In the genomic region with DNA sequence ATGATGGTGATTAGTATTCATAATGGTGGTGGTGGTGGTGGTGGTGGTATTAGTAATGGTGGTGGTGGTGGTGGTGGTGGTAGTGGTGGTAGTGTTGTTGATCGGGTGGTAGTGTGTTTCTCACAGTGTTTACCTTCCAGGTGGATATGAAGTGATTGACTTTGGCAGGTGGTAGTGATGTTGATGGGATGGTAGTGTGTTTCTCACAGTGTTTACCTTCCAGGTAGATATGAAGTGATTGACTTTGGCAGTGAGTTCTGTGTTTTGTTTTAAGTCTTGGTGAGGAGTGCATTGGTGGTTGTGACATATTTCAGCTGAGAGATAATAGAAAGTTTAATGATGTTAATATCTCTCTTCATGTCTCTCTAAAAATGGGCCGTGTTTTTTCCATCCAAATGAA, we compare ENCODE assay signal across 20 cellular contexts.
DNase-seq lines count a peak whose midpoint lies in the region; ATAC-seq, FAIRE-seq and TF ChIP-seq lines count a peak whose summit lies in the region.
"Had no signal": no experiment of that assay in that cellular context is flagged by ENCODE, and none has a peak within 500 bp of the region (broad histone marks: within the 10 kb centered on the region; RNA-seq: fewer than 3 reads in every experiment).

No MANE protein-coding gene starts in this region.

- peaks cover 7 to 21% (median 15%) of the 10 kb centered on the region in 3 donors for H3K4me1 ChIP-seq in pancreas
- H3K4me1 ChIP-seq: BLaER1 treated with 17β-estradiol and CSF1 and Interleukin-3, amounts not matched to agents 10 nM and 100 nM had no signal

- no peaks in the 10 kb centered on the region for H3K9me3 Mint-ChIP-seq in activated CD8-positive, alpha-beta memory T cell treated with anti-CD3 and anti-CD28 coated beads, Interleukin-2, amount 10 ng/mL, durations not matched to agents 7 days and 5 days (ENCODE audit: low read depth)
- H3K9me3 Mint-ChIP-seq: CD8-positive, alpha-beta T cell; IgD-negative memory B cell had no signal

- no peaks in the 10 kb centered on the region for H3K27me3 ChIP-seq in pancreas
- H3K27me3 ChIP-seq: BLaER1 treated with 17β-estradiol and CSF1 and Interleukin-3, amounts not matched to agents 10 nM and 100 nM had no signal

- H3K27ac Mint-ChIP-seq in activated CD8-positive, alpha-beta memory T cell treated with anti-CD3 and anti-CD28 coated beads, Interleukin-2, amount 10 ng/mL, durations not matched to agents 7 days and 5 days = peak overlapping the region; percentile 35
- H3K27ac Mint-ChIP-seq: B cell; CD8-positive, alpha-beta T cell; HFFc6; IgD-negative memory B cell had no signal

- H3K4me3 ChIP-seq in pancreas = no peak overlapping the region
- H3K4me3 ChIP-seq: BLaER1 treated with 17β-estradiol and CSF1 and Interleukin-3, amounts not matched to agents 10 nM and 100 nM had no signal

- intact Hi-C loops in pancreas (cut with DNase I) = no loop called here

- H3K9me3 ChIP-seq in pancreas = no peaks in the 10 kb centered on the region
- H3K9me3 ChIP-seq: BLaER1 treated with 17β-estradiol and CSF1 and Interleukin-3, amounts not matched to agents 10 nM and 100 nM had no signal

- H3K4me3 Mint-ChIP-seq in activated CD8-positive, alpha-beta memory T cell treated with anti-CD3 and anti-CD28 coated beads, Interleukin-2, amount 10 ng/mL, durations not matched to agents 7 days and 5 days = no peak overlapping the region
- H3K4me3 Mint-ChIP-seq: B cell; CD8-positive, alpha-beta T cell; HFFc6; IgD-negative memory B cell had no signal

- CTCF ChIA-PET in activated CD8-positive, alpha-beta memory T cell treated with anti-CD3 and anti-CD28 coated beads, Interleukin-2, amount 10 ng/mL, durations not matched to agents 7 days and 5 days (lab: Charles Lee) = interaction anchor here (1.9 kb wide), 1 partner anchor 190 kb away, joined by 4 read pairs; no protein-coding TSS in a partner anchor

- H3K27ac ChIP-seq in pancreas = no peak overlapping the region
- H3K27ac ChIP-seq: BLaER1 treated with 17β-estradiol and CSF1 and Interleukin-3, amounts not matched to agents 10 nM and 100 nM had no signal

- TF ChIP-seq CTCF in pancreas (IDR thresholded peaks at IDR 0.05) = no peak

- H3K4me1 Mint-ChIP-seq in activated CD8-positive, alpha-beta memory T cell treated with anti-CD3 and anti-CD28 coated beads, Interleukin-2, amount 10 ng/mL, durations not matched to agents 7 days and 5 days = peaks cover 24% of the 10 kb centered on the region

- H3K36me3 Mint-ChIP-seq in activated CD8-positive, alpha-beta memory T cell treated with anti-CD3 and anti-CD28 coated beads, Interleukin-2, amount 10 ng/mL, durations not matched to agents 7 days and 5 days = peaks cover 12% of the 10 kb centered on the region
- H3K36me3 Mint-ChIP-seq: CD8-positive, alpha-beta T cell had no signal

- peak; percentile 24 for DNase-seq in NCI-H2171 treated with DMSO at 0.1 percent for 48 hours (lab: John Stamatoyannopoulos, UW)
- no peak for DNase-seq in NCI-H2171 (lab: John Stamatoyannopoulos, UW)
- no peak for DNase-seq in activated CD8-positive, alpha-beta memory T cell treated with anti-CD3 and anti-CD28 coated beads, Interleukin-2, amount 10 ng/mL, durations not matched to agents 7 days and 5 days
- DNase-seq in activated CD8-positive, alpha-beta memory T cell treated with anti-CD3 and anti-CD28 coated beads, Interleukin-2, amount 50 U/mL, for 48 hours = no peak
- peak; percentile 75 for DNase-seq in NCI-H2029 treated with DMSO at 0.1 percent for 48 hours (lab: John Stamatoyannopoulos, UW)
- DNase-seq in pancreas = no peak
- no peak for DNase-seq in Kasumi-1 (lab: John Stamatoyannopoulos, UW)
- DNase-seq: Calu3; CD8-positive, alpha-beta T cell; DMS79 treated with DMSO at 0.1 percent for 48 hours; GF-D8; GOT3; H7; HFFc6 had no signal

- no peak for FAIRE-seq in pancreas (lab: Jason Lieb, UNC)
- FAIRE-seq: HepG2 had no signal

- no peaks in the 10 kb centered on the region for H3K27me3 Mint-ChIP-seq in activated CD8-positive, alpha-beta memory T cell treated with anti-CD3 and anti-CD28 coated beads, Interleukin-2, amount 10 ng/mL, durations not matched to agents 7 days and 5 days
- H3K27me3 Mint-ChIP-seq: B cell, IgD-negative memory B cell had no signal

- no peaks in the 10 kb centered on the region for H3K36me3 ChIP-seq in pancreas
- H3K36me3 ChIP-seq: BLaER1 treated with 17β-estradiol and CSF1 and Interleukin-3, amounts not matched to agents 10 nM and 100 nM had no signal

- WGBS in pancreas, 2 donors = 38 to 47% methylated on average over 2 of the region's 2 CpGs

- ATAC-seq in activated CD8-positive, alpha-beta memory T cell treated with anti-CD3 and anti-CD28 coated beads, Interleukin-2, amount 10 ng/mL, durations not matched to agents 7 days and 5 days = no peak
- ATAC-seq in pancreas (peak in 3 of 4 donors; percentile 48 to 59 (median 57)), HG03457 (IDR thresholded peaks at IDR 0.05; ENCODE audit: unreplicated experiment) (no peak)
- ATAC-seq: CD8-positive, alpha-beta T cell; HCT116; HepG2 had no signal

Comparison
In these comparisons a context has a peak if more than half of its experiments do, and no peak if none do; other contexts are left out.
1. DNase-seq: peak in NCI-H2171 treated with DMSO at 0.1 percent for 48 hours (single experiment) and NCI-H2029 treated with DMSO at 0.1 percent for 48 hours (single experiment); none in NCI-H2171 (single experiment), activated CD8-positive, alpha-beta memory T cell treated with anti-CD3 and anti-CD28 coated beads, Interleukin-2, amount 10 ng/mL, durations not matched to agents 7 days and 5 days (single experiment), activated CD8-positive, alpha-beta memory T cell treated with anti-CD3 and anti-CD28 coated beads, Interleukin-2, amount 50 U/mL, for 48 hours (single experiment), pancreas (0 of 6) and Kasumi-1 (0 of 2).
2. ATAC-seq: peak in pancreas (3 of 4); none in activated CD8-positive, alpha-beta memory T cell treated with anti-CD3 and anti-CD28 coated beads, Interleukin-2, amount 10 ng/mL, durations not matched to agents 7 days and 5 days (single experiment) and HG03457 (single experiment).